20 cellular contexts compared by ENCODE assay signal in genomic region chr1:234893359-234893724, GRCh38.
DNase-seq lines count a peak whose midpoint lies in the region; ATAC-seq and TF ChIP-seq lines count a peak whose summit lies in the region.
"Had no signal": no experiment of that assay in that cellular context is flagged by ENCODE, and none has a peak within 500 bp of the region (broad histone marks: within the 10 kb centered on the region; RNA-seq: fewer than 3 reads in every experiment).

No MANE protein-coding gene starts in this region.

- no peak overlapping the region for H4K8ac ChIP-seq in mesenchymal stem cell (ENCODE audit: low read length)

- H2BK5ac ChIP-seq in mesenchymal stem cell (ENCODE audit: low read depth, low read length, poor library complexity, severe bottlenecking): no peak overlapping the region

- H4K91ac ChIP-seq in mesenchymal stem cell (ENCODE audit: low read length): peak overlapping the region; percentile 2

- no peak for ATAC-seq in heart left ventricle
- ATAC-seq in Right ventricle myocardium inferior: no peak
- ATAC-seq in activated T-helper 17 cell treated with anti-CD3 and anti-CD28 coated beads, Interleukin-2, amount 50 U/mL, for 72 hours (replicated peaks): no peak
- ATAC-seq in stimulated activated effector memory CD8-positive, alpha-beta T cell treated with anti-CD3 and anti-CD28 coated beads, Interleukin-12 subunit alpha, Interleukin-12 subunit beta, amount 100 ng/mL, for 72 hours: no peak
- no peak for ATAC-seq in T-cell (replicated peaks in 1 of 4)

- peak overlapping the region; percentile 47 for H2AK5ac ChIP-seq in mesenchymal stem cell (ENCODE audit: low read length, severe bottlenecking)

- H2AFZ ChIP-seq in mesenchymal stem cell (ENCODE audit: low read depth, low read length): no peak overlapping the region

- no peak overlapping the region for H3K23ac ChIP-seq in mesenchymal stem cell (ENCODE audit: low read length in 2 of 2)

- H3K36me3 ChIP-seq in heart left ventricle: no peaks in the 10 kb centered on the region
- no peaks in the 10 kb centered on the region for H3K36me3 ChIP-seq in mesenchymal stem cell (ENCODE audit: control insufficient read depth in 1 of 2, insufficient read depth in 2 of 2, low read depth in 1 of 2, low read length in 2 of 2)
- H3K36me3 ChIP-seq: spleen had no signal

- H3K27me3 ChIP-seq in heart left ventricle (no peaks in the 10 kb centered on the region), mesenchymal stem cell (ENCODE audit: control insufficient read depth in 1 of 2, insufficient read depth in 1 of 2, low read length in 2 of 2) (no peaks in the 10 kb centered on the region)
- H3K27me3 ChIP-seq: spleen had no signal

- H3K4ac ChIP-seq in mesenchymal stem cell (ENCODE audit: low read depth in 1 of 2, low read length in 2 of 2): no peak overlapping the region

- no peaks in the 10 kb centered on the region for H3K27me3 Mint-ChIP-seq in activated T-helper 17 cell treated with anti-CD3 and anti-CD28 coated beads, Interleukin-2, amount 50 U/mL, for 72 hours
- no peaks in the 10 kb centered on the region for H3K27me3 Mint-ChIP-seq in T-cell
- H3K27me3 Mint-ChIP-seq: activated B cell treated with CpG ODN at 0.5 μM for 24 hours had no signal

- H3K4me1 ChIP-seq in heart left ventricle (peaks cover 0 to 42% (median 24%) of the 10 kb centered on the region in 12 donors), mesenchymal stem cell (ENCODE audit: control insufficient read depth, insufficient read depth, low read depth, low read length) (peaks cover 14% of the 10 kb centered on the region)

- no peak for TF ChIP-seq POLR2A in heart left ventricle (IDR thresholded peaks at IDR 0.05)

- no peak overlapping the region for H3K14ac ChIP-seq in mesenchymal stem cell (ENCODE audit: low read length in 2 of 2)

- intact Hi-C loops in heart left ventricle (cut with DNase I) (loop anchor here in 2 of 10 donors (10.0 kb wide), 2 partner anchors 359 to 399 kb away; no protein-coding TSS in a partner anchor), Right ventricle myocardium inferior (cut with DNase I) (no loop called here)

- no peak overlapping the region for H2BK120ac ChIP-seq in mesenchymal stem cell (ENCODE audit: low read depth, low read length)

- H3K27ac Mint-ChIP-seq in activated T-helper 17 cell treated with anti-CD3 and anti-CD28 coated beads, Interleukin-2, amount 50 U/mL, for 72 hours: peak overlapping the region; percentile 14
- H3K27ac Mint-ChIP-seq in stimulated activated effector memory CD8-positive, alpha-beta T cell treated with anti-CD3 and anti-CD28 coated beads, Interleukin-12 subunit alpha, Interleukin-12 subunit beta, amount 100 ng/mL, for 72 hours: peak overlapping the region; percentile 37
- H3K27ac Mint-ChIP-seq in T-cell: no peak overlapping the region
- H3K27ac Mint-ChIP-seq: activated B cell treated with CpG ODN at 0.5 μM for 24 hours had no signal

- peak overlapping the region; percentile 46 for H3K4me3 Mint-ChIP-seq in activated T-helper 17 cell treated with anti-CD3 and anti-CD28 coated beads, Interleukin-2, amount 50 U/mL, for 72 hours
- H3K4me3 Mint-ChIP-seq in stimulated activated effector memory CD8-positive, alpha-beta T cell treated with anti-CD3 and anti-CD28 coated beads, Interleukin-12 subunit alpha, Interleukin-12 subunit beta, amount 100 ng/mL, for 72 hours: no peak overlapping the region
- no peak overlapping the region for H3K4me3 Mint-ChIP-seq in T-cell
- H3K4me3 Mint-ChIP-seq: activated B cell treated with CpG ODN at 0.5 μM for 24 hours; H9; T-helper 2 cell treated with Interferon-gamma antibody and Interleukin-4, amounts not matched to agents 5 μg/mL and 100 μg/mL, for 36 hours had no signal

- H3K18ac ChIP-seq in mesenchymal stem cell (ENCODE audit: low read depth in 1 of 2, low read length in 2 of 2): peak overlapping the region in 1 of 2 experiments; percentile 37

- H3K9ac ChIP-seq in mesenchymal stem cell (ENCODE audit: low read length): no peak overlapping the region

- H3K4me1 Mint-ChIP-seq in activated T-helper 17 cell treated with anti-CD3 and anti-CD28 coated beads, Interleukin-2, amount 50 U/mL, for 72 hours: peaks cover 19% of the 10 kb centered on the region
- H3K4me1 Mint-ChIP-seq in stimulated activated effector memory CD8-positive, alpha-beta T cell treated with anti-CD3 and anti-CD28 coated beads, Interleukin-12 subunit alpha, Interleukin-12 subunit beta, amount 100 ng/mL, for 72 hours: peaks cover 40% of the 10 kb centered on the region
- peaks cover 15 to 29% (median 25%) of the 10 kb centered on the region in 3 donors for H3K4me1 Mint-ChIP-seq in T-cell

- H3K4me2 ChIP-seq in mesenchymal stem cell (ENCODE audit: low read length, poor library complexity, severe bottlenecking): no peak overlapping the region

- DNase-seq in heart left ventricle (no peak), Right ventricle myocardium inferior (ENCODE audit: missing footprints) (no peak), mesenchymal stem cell (no peak), LoVo (ENCODE audit: low spot score) (no peak), amygdala (lab: John Stamatoyannopoulos, UW) (no peak), T-cell (no peak)
- DNase-seq in stimulated activated effector memory CD8-positive, alpha-beta T cell treated with anti-CD3 and anti-CD28 coated beads, Interleukin-12 subunit alpha, Interleukin-12 subunit beta, amount 100 ng/mL, for 72 hours (ENCODE audit: low spot score in 2 of 2): no peak
- DNase-seq: activated B cell treated with CpG ODN at 0.5 μM for 24 hours; activated CD8-positive, alpha-beta memory T cell treated with anti-CD3 and anti-CD28 coated beads for 24 hours; central memory CD4-positive, alpha-beta T cell; DMS 273 treated with DMSO at 0.1 percent for 48 hours; effector memory CD4-positive, alpha-beta T cell; H9; MM.1S; NCI-H1436 treated with DMSO at 0.1 percent for 48 hours; NCI-H69; spleen had no signal

- CTCF ChIA-PET in T-cell (lab: Charles Lee): no interaction called here

- H3K27ac ChIP-seq in heart left ventricle (peak overlapping the region in 7 of 12 donors; percentile 7 to 68 (median 42)), mesenchymal stem cell (ENCODE audit: low read length, poor library complexity, severe bottlenecking) (no peak overlapping the region)
- H3K27ac ChIP-seq: spleen had no signal

- no peaks in the 10 kb centered on the region for H3K36me3 Mint-ChIP-seq in activated T-helper 17 cell treated with anti-CD3 and anti-CD28 coated beads, Interleukin-2, amount 50 U/mL, for 72 hours (ENCODE audit: low read depth)
- H3K36me3 Mint-ChIP-seq in stimulated activated effector memory CD8-positive, alpha-beta T cell treated with anti-CD3 and anti-CD28 coated beads, Interleukin-12 subunit alpha, Interleukin-12 subunit beta, amount 100 ng/mL, for 72 hours: no peaks in the 10 kb centered on the region
- no peaks in the 10 kb centered on the region for H3K36me3 Mint-ChIP-seq in T-cell

- peak overlapping the region in 1 of 2 experiments; percentile 15 for H2BK12ac ChIP-seq in mesenchymal stem cell (ENCODE audit: low read length in 2 of 2)

- no peaks in the 10 kb centered on the region for H3K79me1 ChIP-seq in mesenchymal stem cell (replicated peaks; ENCODE audit: low read length, poor library complexity, severe bottlenecking)

- no peak overlapping the region for H2BK15ac ChIP-seq in mesenchymal stem cell (ENCODE audit: low read depth, poor library complexity, severe bottlenecking)

- 62 to 82% (median 75%) methylated on average over 6 of the region's 6 CpGs for WGBS in heart left ventricle, 4 donors
- WGBS in mesenchymal stem cell: 98% methylated on average over 3 of the region's 6 CpGs

- no peaks in the 10 kb centered on the region for H3K9me3 Mint-ChIP-seq in activated T-helper 17 cell treated with anti-CD3 and anti-CD28 coated beads, Interleukin-2, amount 50 U/mL, for 72 hours
- peaks cover 2% of the 10 kb centered on the region for H3K9me3 Mint-ChIP-seq in stimulated activated effector memory CD8-positive, alpha-beta T cell treated with anti-CD3 and anti-CD28 coated beads, Interleukin-12 subunit alpha, Interleukin-12 subunit beta, amount 100 ng/mL, for 72 hours
- H3K9me3 Mint-ChIP-seq in T-cell: no peaks in the 10 kb centered on the region
- H3K9me3 Mint-ChIP-seq: activated B cell treated with CpG ODN at 0.5 μM for 24 hours; H9; T-helper 2 cell treated with Interferon-gamma antibody and Interleukin-4, amounts not matched to agents 5 μg/mL and 100 μg/mL, for 36 hours had no signal

- no peak overlapping the region for H3K4me3 ChIP-seq in heart left ventricle
- H3K4me3 ChIP-seq in mesenchymal stem cell (ENCODE audit: insufficient read depth in 1 of 2, low read depth in 1 of 2, low read length in 2 of 2): no peak overlapping the region
- H3K4me3 ChIP-seq: lung, spleen had no signal

- H3K9me3 ChIP-seq in heart left ventricle (no peaks in the 10 kb centered on the region), mesenchymal stem cell (ENCODE audit: control insufficient read depth, low read length) (no peaks in the 10 kb centered on the region)
- H3K9me3 ChIP-seq: spleen had no signal

- no peak for TF ChIP-seq CTCF in heart left ventricle (IDR thresholded peaks at IDR 0.05)

- POLR2A ChIA-PET in T-cell (lab: Charles Lee): no interaction called here

Comparison
In these comparisons a context has a peak if more than half of its experiments do, and no peak if none do; other contexts are left out.
1. H3K27ac Mint-ChIP-seq: peak in activated T-helper 17 cell treated with anti-CD3 and anti-CD28 coated beads, Interleukin-2, amount 50 U/mL, for 72 hours (single experiment) and stimulated activated effector memory CD8-positive, alpha-beta T cell treated with anti-CD3 and anti-CD28 coated beads, Interleukin-12 subunit alpha, Interleukin-12 subunit beta, amount 100 ng/mL, for 72 hours (single experiment); none in T-cell (0 of 2).